In the genomic region with DNA sequence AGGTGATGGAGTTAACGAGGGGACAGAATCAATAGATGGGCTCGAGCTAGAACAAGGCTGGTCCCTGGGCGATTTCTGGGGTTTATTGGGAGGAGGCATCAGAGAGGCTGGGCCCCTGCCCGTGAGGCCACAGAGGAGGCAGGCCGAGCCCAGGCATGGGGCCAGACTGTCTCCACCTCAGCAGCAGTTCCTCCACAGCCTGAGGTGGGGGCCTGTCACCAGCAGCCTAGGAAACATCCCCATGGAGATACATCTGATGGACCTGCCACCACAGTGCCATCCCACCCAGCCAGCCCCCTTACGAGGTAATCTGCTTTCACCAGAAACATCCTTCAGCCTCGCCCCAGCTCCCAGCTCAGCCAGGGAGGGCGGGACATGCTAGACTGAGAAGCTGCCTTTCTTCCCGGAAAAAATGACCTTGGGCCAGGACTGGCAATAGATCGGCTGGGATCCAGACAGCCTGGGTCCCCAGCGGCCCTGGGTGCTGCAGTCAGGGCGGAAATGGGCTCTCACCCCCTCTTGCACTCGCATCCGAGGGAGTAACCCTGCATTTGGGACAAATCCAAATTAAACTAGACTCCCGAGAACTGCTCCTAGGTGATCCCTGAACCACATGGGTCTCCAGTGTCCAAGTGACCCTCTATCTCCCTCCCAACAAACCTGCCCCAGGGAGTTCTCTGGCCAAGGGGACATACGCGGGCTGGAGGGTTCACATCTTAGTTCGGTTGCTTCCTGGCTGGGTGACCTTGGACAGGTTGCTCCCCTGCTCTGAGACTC, we compare ENCODE assay signal across 23 cellular contexts. TPM values are rescaled to one million over a fixed set of nuclear protein-coding genes. Genes with fewer than 3 reads are reported as not detected.
"Had no signal": no experiment of that assay in that cellular context is flagged by ENCODE, and none has a peak within 500 bp of the region (broad histone marks: within the 10 kb centered on the region; RNA-seq: fewer than 3 reads in every experiment).

No MANE protein-coding gene starts in this region.

- H3K4me1 ChIP-seq: esophagus muscularis mucosa, gastrocnemius medialis, heart right ventricle, psoas muscle, right lobe of liver had no signal

- DNase-seq: effector memory CD8-positive, alpha-beta T cell; gastrocnemius medialis; heart right ventricle; hypothalamus; kidney glomerular epithelial cell; occipital lobe; psoas muscle; retina; right lobe of liver; spleen; stimulated activated CD4-positive, alpha-beta T cell treated with anti-CD3 and anti-CD28 coated beads, Interleukin-2, amount 100 ng/mL, for 24 hours; stimulated activated CD4-positive, alpha-beta T cell treated with anti-CD3 and anti-CD28 coated beads, Interleukin-4, amount 100 ng/mL, for 4 hours; stimulated activated naive B cell treated with anti-CD40 and anti-IgM and Interleukin-4, amounts not matched to agents 10 μg/mL and 1 μg/mL and 100 μg/mL, for 72 hours; stimulated activated naive CD8-positive, alpha-beta T cell treated with anti-CD3 and anti-CD28 coated beads, Interleukin-15, amount 100 ng/mL, for 72 hours had no signal

- FAIRE-seq: islet of Langerhans, urothelium cell line had no signal

- H3K4me3 ChIP-seq: esophagus muscularis mucosa, gastrocnemius medialis, heart right ventricle, neural progenitor cell, psoas muscle, right lobe of liver, spleen had no signal

- H3K4me2 ChIP-seq: neural progenitor cell had no signal

- ATAC-seq: effector memory CD8-positive, alpha-beta T cell; gastrocnemius medialis; heart right ventricle; left lobe of liver; natural killer cell treated with Interleukin-12 subunit alpha and Interleukin-12 subunit beta and Interleukin-15 and Interleukin-18, amount 100 ng/mL, for 72 hours; psoas muscle; right lobe of liver; stimulated activated naive B cell treated with anti-CD40 and anti-IgM and Interleukin-4, amounts not matched to agents 10 μg/mL and 1 μg/mL and 100 μg/mL, for 72 hours; stimulated activated naive CD8-positive, alpha-beta T cell treated with anti-CD3 and anti-CD28 coated beads, Interleukin-15, amount 100 ng/mL, for 72 hours had no signal

- H3K27ac ChIP-seq: epithelial cell of prostate, esophagus muscularis mucosa, gastrocnemius medialis, heart right ventricle, neural progenitor cell, psoas muscle, right lobe of liver, spleen had no signal

- H3K9ac ChIP-seq: neural progenitor cell had no signal

- H3K9me3 ChIP-seq: esophagus muscularis mucosa, gastrocnemius medialis, heart right ventricle, psoas muscle, right lobe of liver, spleen had no signal

- H2AFZ ChIP-seq: neural progenitor cell had no signal

- H3K36me3 ChIP-seq: esophagus muscularis mucosa, gastrocnemius medialis, heart right ventricle, neural progenitor cell, right lobe of liver, spleen had no signal

RNA-seq across cellular contexts. Expression of gene EPHA8, which starts 10.0 kb away (rescaled TPM):
- total RNA-seq: esophagus muscularis mucosa; fibroblast of villous mesenchyme; gastrocnemius medialis; left lobe of liver; mesothelial cell of epicardium; natural killer cell treated with Interleukin-12 subunit alpha and Interleukin-12 subunit beta and Interleukin-15 and Interleukin-18, amount 100 ng/mL, for 72 hours; psoas muscle; right lobe of liver had no signal
